In genomic region chr4:2081540-2081939, GRCh38 we compare ENCODE assay signal across 19 cellular contexts. TPM values are rescaled to one million over a fixed set of nuclear protein-coding genes. Genes with fewer than 3 reads are reported as not detected.
DNase-seq lines count a peak whose midpoint lies in the region; ATAC-seq and TF ChIP-seq lines count a peak whose summit lies in the region.
"Had no signal": no experiment of that assay in that cellular context is flagged by ENCODE, and none has a peak within 500 bp of the region (broad histone marks: within the 10 kb centered on the region; RNA-seq: fewer than 3 reads in every experiment).

No MANE protein-coding gene starts in this region.

- DNase-seq in activated CD4-positive, CD25-positive, alpha-beta regulatory T cell treated with anti-CD3 and anti-CD28 coated beads, Interleukin-2, amount 50 U/mL, for 72 hours = peak; percentile 23
- DNase-seq in activated CD4-positive, CD25-positive, alpha-beta regulatory T cell (lab: John Stamatoyannopoulos, UW) = no peak
- DNase-seq in natural killer cell (peak; percentile 8), psoas muscle (no peak), upper lobe of right lung (peak; percentile 40), occipital lobe (lab: John Stamatoyannopoulos, UW) (no peak), putamen (ENCODE audit: low spot score) (no peak)
- no peak for DNase-seq in natural killer cell treated with Interleukin-12 subunit alpha and Interleukin-12 subunit beta and Interleukin-15 and Interleukin-18, amount 100 ng/mL, for 72 hours (ENCODE audit: low spot score)
- DNase-seq: AML-193, DMS79, NCI-H1417 treated with DMSO at 0.1 percent for 48 hours, NCI-H1930, NCI-H345, NCI-H524 treated with DMSO at 0.1 percent for 48 hours, PC-3, RPMI8226 had no signal

- no peaks in the 10 kb centered on the region for H3K9me3 ChIP-seq in psoas muscle
- H3K9me3 ChIP-seq in upper lobe of right lung = no peaks in the 10 kb centered on the region

- H3K27ac Mint-ChIP-seq in natural killer cell = no peak overlapping the region
- H3K27ac Mint-ChIP-seq in natural killer cell treated with Interleukin-12 subunit alpha and Interleukin-12 subunit beta and Interleukin-15 and Interleukin-18, amount 100 ng/mL, for 72 hours = no peak overlapping the region

- no peak for TF ChIP-seq CTCF in natural killer cell (IDR thresholded peaks at IDR 0.05)
- TF ChIP-seq CTCF in psoas muscle (IDR thresholded peaks at IDR 0.05) = no peak
- no peak for TF ChIP-seq CTCF in upper lobe of right lung (IDR thresholded peaks at IDR 0.05)

- H3K27ac ChIP-seq in psoas muscle = no peak overlapping the region
- no peak overlapping the region for H3K27ac ChIP-seq in upper lobe of right lung
- H3K27ac ChIP-seq: 22Rv1, C4-2B had no signal

- H3K4me1 Mint-ChIP-seq in natural killer cell = no peaks in the 10 kb centered on the region
- no peaks in the 10 kb centered on the region for H3K4me1 Mint-ChIP-seq in natural killer cell treated with Interleukin-12 subunit alpha and Interleukin-12 subunit beta and Interleukin-15 and Interleukin-18, amount 100 ng/mL, for 72 hours (ENCODE audit: low read depth in 2 of 2)

- no peaks in the 10 kb centered on the region for H3K9me3 Mint-ChIP-seq in natural killer cell
- H3K9me3 Mint-ChIP-seq in natural killer cell treated with Interleukin-12 subunit alpha and Interleukin-12 subunit beta and Interleukin-15 and Interleukin-18, amount 100 ng/mL, for 72 hours = no peaks in the 10 kb centered on the region

- H3K36me3 Mint-ChIP-seq in natural killer cell = no peaks in the 10 kb centered on the region
- H3K36me3 Mint-ChIP-seq in natural killer cell treated with Interleukin-12 subunit alpha and Interleukin-12 subunit beta and Interleukin-15 and Interleukin-18, amount 100 ng/mL, for 72 hours = no peaks in the 10 kb centered on the region

- no peaks in the 10 kb centered on the region for H3K4me1 ChIP-seq in psoas muscle
- H3K4me1 ChIP-seq in upper lobe of right lung = no peaks in the 10 kb centered on the region

- WGBS in psoas muscle, 3 donors = 58 to 69% (median 69%) methylated on average over 10 of the region's 10 CpGs

- intact Hi-C loops in natural killer cell (cut with micrococcal nuclease) (no loop called here), psoas muscle (cut with DNase I) (no loop called here), upper lobe of right lung (cut with DNase I) (no loop called here)

- no peak overlapping the region for H3K4me3 ChIP-seq in psoas muscle
- H3K4me3 ChIP-seq in upper lobe of right lung = no peak overlapping the region
- H3K4me3 ChIP-seq: K562 had no signal

- H3K4me3 Mint-ChIP-seq in natural killer cell = no peak overlapping the region
- H3K4me3 Mint-ChIP-seq in natural killer cell treated with Interleukin-12 subunit alpha and Interleukin-12 subunit beta and Interleukin-15 and Interleukin-18, amount 100 ng/mL, for 72 hours = no peak overlapping the region

- H3K36me3 ChIP-seq in psoas muscle (ENCODE audit: insufficient read depth in 1 of 2, low read depth in 1 of 2) (no peaks in the 10 kb centered on the region), upper lobe of right lung (no peaks in the 10 kb centered on the region)

- H3K27me3 ChIP-seq in psoas muscle (ENCODE audit: insufficient read depth in 3 of 3, low read length in 2 of 3) (no peaks in the 10 kb centered on the region), upper lobe of right lung (no peaks in the 10 kb centered on the region)

- no peaks in the 10 kb centered on the region for H3K27me3 Mint-ChIP-seq in natural killer cell (ENCODE audit: low read depth in 2 of 2)
- H3K27me3 Mint-ChIP-seq in natural killer cell treated with Interleukin-12 subunit alpha and Interleukin-12 subunit beta and Interleukin-15 and Interleukin-18, amount 100 ng/mL, for 72 hours = peaks cover 5 to 6% of the 10 kb centered on the region in 2 donors

- no peak for ATAC-seq in natural killer cell
- no peak for ATAC-seq in natural killer cell treated with Interleukin-12 subunit alpha and Interleukin-12 subunit beta and Interleukin-15 and Interleukin-18, amount 100 ng/mL, for 72 hours
- ATAC-seq in psoas muscle = peak in 3 of 4 donors; percentile 85 to 87 (median 87)
- no peak for ATAC-seq in upper lobe of right lung
- ATAC-seq: PC-3 had no signal

RNA-seq across cellular contexts. Expression of gene NAT8L, which starts 22.4 kb away (rescaled TPM):
- total RNA-seq in natural killer cell (not detected), psoas muscle (1 to 10 TPM; 3.4 to 7.2 (median 4.8) TPM), upper lobe of right lung (0.46 TPM), occipital lobe (11.4 TPM)
- total RNA-seq in natural killer cell treated with Interleukin-12 subunit alpha and Interleukin-12 subunit beta and Interleukin-15 and Interleukin-18, amount 100 ng/mL, for 72 hours = under 1 TPM; 0.05 to 0.08 TPM
- polyA plus RNA-seq in psoas muscle = 1 to 10 TPM in 2 of 3 donors, under 1 TPM in 1; 0.72 to 1.7 (median 1.5) TPM

Comparison
In these comparisons a context has a peak if more than half of its experiments do, and no peak if none do; other contexts are left out.
1. DNase-seq: peak in activated CD4-positive, CD25-positive, alpha-beta regulatory T cell treated with anti-CD3 and anti-CD28 coated beads, Interleukin-2, amount 50 U/mL, for 72 hours (single experiment), natural killer cell (single experiment) and upper lobe of right lung (single experiment); none in activated CD4-positive, CD25-positive, alpha-beta regulatory T cell (0 of 4), natural killer cell treated with Interleukin-12 subunit alpha and Interleukin-12 subunit beta and Interleukin-15 and Interleukin-18, amount 100 ng/mL, for 72 hours (single experiment), psoas muscle (0 of 2), occipital lobe (single experiment) and putamen (single experiment).
2. ATAC-seq: peak in psoas muscle (3 of 4); none in natural killer cell (0 of 3), natural killer cell treated with Interleukin-12 subunit alpha and Interleukin-12 subunit beta and Interleukin-15 and Interleukin-18, amount 100 ng/mL, for 72 hours (0 of 2) and upper lobe of right lung (single experiment).